20 cellular contexts compared by ENCODE assay signal in the genomic region with DNA sequence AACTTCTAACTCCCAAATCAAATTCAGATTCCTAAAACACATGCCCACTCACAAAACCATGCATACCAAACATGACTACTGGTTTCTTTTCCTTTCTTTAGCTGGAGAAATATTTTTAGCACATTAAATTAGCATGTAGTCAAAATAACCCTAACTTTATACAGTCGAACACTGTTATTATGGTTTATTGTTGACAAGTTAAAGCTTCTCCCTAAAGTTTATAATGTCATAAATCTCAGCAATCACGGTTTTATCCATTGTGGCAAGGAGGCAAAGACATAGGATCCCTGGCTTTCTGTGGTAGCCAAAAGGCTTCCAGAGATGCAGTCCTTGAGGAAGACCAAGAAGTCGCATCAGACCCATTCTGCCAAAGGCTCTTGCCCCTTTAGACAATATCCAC.
"Had no signal": no experiment of that assay in that cellular context is flagged by ENCODE, and none has a peak within 500 bp of the region (broad histone marks: within the 10 kb centered on the region; RNA-seq: fewer than 3 reads in every experiment).

No MANE protein-coding gene starts in this region.

- H3K4me3 Mint-ChIP-seq: immature natural killer cell, mesothelial cell of epicardium had no signal

- H3K4me2 ChIP-seq: hepatocyte had no signal

- H2AFZ ChIP-seq: hepatocyte had no signal

- H3K27ac ChIP-seq: coronary artery, dorsolateral prefrontal cortex, esophagus muscularis mucosa, foreskin keratinocyte, gastroesophageal sphincter, heart left ventricle, left lung, lower lobe of right lung had no signal

- H3K4me3 ChIP-seq: coronary artery, dorsolateral prefrontal cortex, esophagus muscularis mucosa, gastroesophageal sphincter, heart left ventricle, hepatocyte, left lung, lower lobe of right lung had no signal

- H3K4me1 ChIP-seq: foreskin keratinocyte, left lung had no signal

- H3K36me3 ChIP-seq: left lung, lower lobe of right lung had no signal

- H3K9me3 ChIP-seq: esophagus muscularis mucosa, left lung, lower lobe of right lung had no signal

- H3K27ac Mint-ChIP-seq: immature natural killer cell, mesothelial cell of epicardium had no signal

- H3K9me3 Mint-ChIP-seq: immature natural killer cell had no signal

- ATAC-seq: foreskin keratinocyte, gastroesophageal sphincter, heart left ventricle, left lung, left ventricle myocardium superior, lower lobe of right lung had no signal

- DNase-seq: dermis blood vessel endothelial cell; dorsolateral prefrontal cortex; effector CD4-positive, alpha-beta T cell; effector memory CD4-positive, alpha-beta T cell; foreskin keratinocyte; heart left ventricle; hypothalamus; immature natural killer cell; islet precursor cell; kidney; kidney glomerular epithelial cell; left lung; left ventricle myocardium superior; lower lobe of right lung; mesenchymal stem cell had no signal

- H3K27me3 ChIP-seq: dorsolateral prefrontal cortex, esophagus muscularis mucosa, foreskin keratinocyte, gastroesophageal sphincter, heart left ventricle, hepatocyte, left lung had no signal
